21 cellular contexts compared by ENCODE assay signal in the genomic region with DNA sequence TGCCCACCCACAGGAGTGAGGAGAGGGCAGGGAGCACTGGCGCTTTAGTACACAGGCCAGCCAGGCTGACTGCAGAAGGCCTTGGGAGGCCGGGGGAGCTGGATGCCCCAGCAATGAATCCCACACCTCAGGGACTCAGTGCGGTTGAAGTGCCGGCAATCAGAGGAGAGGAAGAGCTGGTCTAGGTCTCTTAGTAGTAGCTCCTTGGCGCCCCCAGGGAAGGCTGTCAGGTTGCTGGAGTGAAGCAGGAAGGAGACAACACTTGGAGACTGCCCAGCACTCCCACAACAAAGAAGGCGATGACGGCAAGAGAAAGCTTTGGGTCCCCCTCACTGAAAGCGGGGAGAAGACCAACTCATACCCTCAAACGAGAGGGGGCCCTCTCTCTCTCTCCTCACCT. TPM values are rescaled to one million over a fixed set of nuclear protein-coding genes. Genes with fewer than 3 reads are reported as not detected.
"Had no signal": no experiment of that assay in that cellular context is flagged by ENCODE, and none has a peak within 500 bp of the region (broad histone marks: within the 10 kb centered on the region; RNA-seq: fewer than 3 reads in every experiment).

No MANE protein-coding gene starts in this region.

- H3K36me3 ChIP-seq: ovary, uterus had no signal

- H3K36me3 Mint-ChIP-seq: natural killer cell had no signal

- H3K9me3 Mint-ChIP-seq: mesothelial cell of epicardium, natural killer cell, neural crest cell had no signal

- H3K4me3 Mint-ChIP-seq: mesothelial cell of epicardium, natural killer cell, neural crest cell had no signal

- DNase-seq: effector CD4-positive, alpha-beta T cell; foreskin melanocyte; hippocampal formation; left colon; left ventricle myocardium superior; mammary epithelial cell; natural killer cell; ovary; sigmoid colon; stimulated activated CD4-positive, alpha-beta T cell treated with anti-CD3 and anti-CD28 coated beads, Interleukin-12 subunit alpha, Interleukin-12 subunit beta, amount 100 ng/mL, for 4 hours; stimulated activated CD4-positive, alpha-beta T cell treated with anti-CD3 and anti-CD28 coated beads, Interleukin-2, amount 100 ng/mL, for 48 hours; stimulated activated naive CD4-positive, alpha-beta T cell treated with Interleukin-2 at 50 U/mL for 16 hours; trophoblast cell; uterus had no signal

- H3K9me3 ChIP-seq: ovary, right atrium auricular region, sigmoid colon, uterus had no signal

- H3K27me3 ChIP-seq: ovary, right atrium auricular region, sigmoid colon, uterus had no signal

- H3K27ac Mint-ChIP-seq: mesothelial cell of epicardium, natural killer cell had no signal

- H3K27ac ChIP-seq: coronary artery, ovary, right atrium auricular region had no signal

- ATAC-seq: left colon, left ventricle myocardium superior, natural killer cell had no signal

- H3K4me3 ChIP-seq: coronary artery, ovary, right atrium auricular region, sigmoid colon, skin epidermis, uterus had no signal

RNA-seq across cellular contexts. Expression of gene PRRT1, which starts 34.3 kb away (rescaled TPM):
- total RNA-seq: kidney epithelial cell, myocyte had no signal
